Comparison of ENCODE assay signal across 17 cellular contexts in genomic region chr5:115571441-115571878, GRCh38. TPM values are rescaled to one million over a fixed set of nuclear protein-coding genes. Genes with fewer than 3 reads are reported as not detected.
DNase-seq lines count a peak whose midpoint lies in the region; FAIRE-seq lines count a peak whose summit lies in the region.
"Had no signal": no experiment of that assay in that cellular context is flagged by ENCODE, and none has a peak within 500 bp of the region (broad histone marks: within the 10 kb centered on the region; RNA-seq: fewer than 3 reads in every experiment).

No MANE protein-coding gene starts in this region.

- in situ Hi-C loops in G401 (cut with HindIII; ENCODE audit: low sequenced_read_pairs): no loop called here

- no peaks in the 10 kb centered on the region for H3K9me3 Mint-ChIP-seq in activated naive CD8-positive, alpha-beta T cell treated with anti-CD3 and anti-CD28 coated beads for 36 hours

- no peaks in the 10 kb centered on the region for H3K27me3 Mint-ChIP-seq in activated naive CD8-positive, alpha-beta T cell treated with anti-CD3 and anti-CD28 coated beads for 36 hours
- H3K27me3 Mint-ChIP-seq: B cell had no signal

- DNase-seq in G401 (ENCODE audit: low spot score): peak; percentile 98
- peak in 57 of 58 donors; percentile 8 to 96 (median 65) for DNase-seq in anterior cingulate cortex (lab: John Stamatoyannopoulos, UW)
- DNase-seq in frontal cortex (ENCODE audit: low spot score in 2 of 2): peak; percentile 32 to 45
- DNase-seq in nucleus accumbens (lab: John Stamatoyannopoulos, UW): peak in 52 of 56 donors; percentile 10 to 92 (median 76)
- DNase-seq in SHP77 (lab: John Stamatoyannopoulos, UW): no peak
- DNase-seq in NCI-H226: no peak
- DNase-seq in stimulated activated CD4-positive, alpha-beta T cell treated with anti-CD3 and anti-CD28 coated beads, Interleukin-4, amount 100 ng/mL, for 4 hours: no peak
- DNase-seq in activated naive CD8-positive, alpha-beta T cell treated with anti-CD3 and anti-CD28 coated beads for 36 hours: no peak
- DNase-seq: activated CD4-positive, alpha-beta T cell treated with anti-CD3 and anti-CD28 coated beads, Interleukin-2, amount 50 U/mL, for 4 hours; activated gamma-delta T cell treated with Interleukin-2 at 50 U/mL for 16 hours; colonic mucosa; foreskin fibroblast; IMR-90; NCI-H1436; stimulated activated CD4-positive, alpha-beta T cell treated with anti-CD3 and anti-CD28 coated beads, Interleukin-1b, Interleukin-23, amount 100 ng/mL, for 48 hours; T-helper 17 cell had no signal

- no peak overlapping the region for H3K27ac Mint-ChIP-seq in activated naive CD8-positive, alpha-beta T cell treated with anti-CD3 and anti-CD28 coated beads for 36 hours
- H3K27ac Mint-ChIP-seq: B cell, T-helper 17 cell had no signal

- FAIRE-seq in frontal cortex (lab: Jason Lieb, UNC): peak; percentile 92

- H3K36me3 Mint-ChIP-seq in activated naive CD8-positive, alpha-beta T cell treated with anti-CD3 and anti-CD28 coated beads for 36 hours: no peaks in the 10 kb centered on the region

- H3K4me1 Mint-ChIP-seq in activated naive CD8-positive, alpha-beta T cell treated with anti-CD3 and anti-CD28 coated beads for 36 hours: peaks cover 3% of the 10 kb centered on the region

- no peak overlapping the region for H3K4me3 Mint-ChIP-seq in activated naive CD8-positive, alpha-beta T cell treated with anti-CD3 and anti-CD28 coated beads for 36 hours
- H3K4me3 Mint-ChIP-seq: B cell, T-helper 17 cell had no signal

RNA-seq across cellular contexts. Expression of gene FEM1C, which starts 26.9 kb away (rescaled TPM):
- 4.8 and 7.8 TPM in 2 replicates for total RNA-seq in G401 (2014; rRNA removed; shearing (Covaris generic))
- 62.8 TPM for total RNA-seq in frontal cortex
- total RNA-seq in activated naive CD8-positive, alpha-beta T cell treated with anti-CD3 and anti-CD28 coated beads for 36 hours: 10 to 100 TPM; 14.7 to 15.6 TPM

RNA-seq across cellular contexts. Expression of gene TICAM2, which starts 30.8 kb away (rescaled TPM):
- total RNA-seq in G401 (2014; rRNA removed; shearing (Covaris generic)): not detected in 2 replicates
- total RNA-seq in frontal cortex: 1.2 TPM
- 1 to 10 TPM in 1 of 2 experiments, under 1 TPM in 1; 0.82 to 1.1 TPM for total RNA-seq in activated naive CD8-positive, alpha-beta T cell treated with anti-CD3 and anti-CD28 coated beads for 36 hours

RNA-seq across cellular contexts. Expression of gene TMED7, which starts 54.4 kb away (rescaled TPM):
- 31.1 and 52.2 TPM in 2 replicates for total RNA-seq in G401 (2014; rRNA removed; shearing (Covaris generic))
- 109 TPM for total RNA-seq in frontal cortex
- 10 to 100 TPM; 41.5 to 41.6 TPM for total RNA-seq in activated naive CD8-positive, alpha-beta T cell treated with anti-CD3 and anti-CD28 coated beads for 36 hours

Comparison
In these comparisons a context has a peak if more than half of its experiments do, and no peak if none do; other contexts are left out.
1. DNase-seq: peak in G401 (single experiment), anterior cingulate cortex (57 of 58), frontal cortex (2 of 2) and nucleus accumbens (52 of 56); none in SHP77 (0 of 2), NCI-H226 (single experiment), stimulated activated CD4-positive, alpha-beta T cell treated with anti-CD3 and anti-CD28 coated beads, Interleukin-4, amount 100 ng/mL, for 4 hours (0 of 2) and activated naive CD8-positive, alpha-beta T cell treated with anti-CD3 and anti-CD28 coated beads for 36 hours (single experiment).